Comparison of ENCODE assay signal across 9 cellular contexts in the genomic region with DNA sequence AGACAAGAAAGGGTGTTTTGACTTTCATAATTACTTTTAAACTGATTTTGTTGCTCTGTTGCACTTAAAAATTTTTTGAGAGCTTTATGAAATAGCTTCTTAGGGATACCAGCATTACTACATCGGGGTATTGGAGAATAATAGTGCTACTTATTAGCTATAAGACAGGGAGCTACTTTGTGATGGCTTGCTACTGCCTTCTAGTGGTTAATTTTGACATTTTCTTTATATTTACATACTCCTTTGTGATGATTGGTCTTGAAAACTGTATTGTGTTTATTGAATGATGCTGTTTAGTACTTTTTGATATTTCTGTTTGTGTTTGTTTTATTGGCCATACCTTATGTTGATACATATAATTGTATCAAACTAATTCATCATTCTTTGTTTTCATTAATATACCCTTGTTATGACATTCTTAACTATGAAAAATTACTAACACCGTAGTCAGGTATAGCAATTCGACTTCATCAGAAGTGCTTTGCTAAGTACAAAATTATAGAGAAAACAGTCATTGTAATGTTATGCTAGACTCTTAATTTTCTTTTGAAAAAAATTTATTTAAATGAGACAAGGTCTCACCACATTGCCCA.
DNase-seq lines count a peak whose midpoint lies in the region; ATAC-seq and TF ChIP-seq lines count a peak whose summit lies in the region.
"Had no signal": no experiment of that assay in that cellular context is flagged by ENCODE, and none has a peak within 500 bp of the region (broad histone marks: within the 10 kb centered on the region; RNA-seq: fewer than 3 reads in every experiment).

No MANE protein-coding gene starts in this region.

- H3K9me3 Mint-ChIP-seq in glutamatergic neuron (ENCODE audit: unreplicated experiment) = no peaks in the 10 kb centered on the region

- no peak overlapping the region for H3K27ac ChIP-seq in VCaP

- no peak for ATAC-seq in GM18909 (IDR thresholded peaks at IDR 0.05; ENCODE audit: poor library complexity, unreplicated experiment)
- ATAC-seq in GM18907 (IDR thresholded peaks at IDR 0.05; ENCODE audit: unreplicated experiment) = no peak

- TF ChIP-seq CTCF in GM12872 (IDR thresholded peaks at IDR 0.05; ENCODE audit: insufficient read depth, low read depth, low read length) (peak; percentile 78), VCaP (conservative IDR thresholded peaks at IDR 0.05) (peak; percentile 94), glutamatergic neuron (IDR thresholded peaks at IDR 0.05; ENCODE audit: partially characterized antibody, unreplicated experiment) (peak; percentile 75)

- H3K4me3 Mint-ChIP-seq in glutamatergic neuron (ENCODE audit: unreplicated experiment) = no peak overlapping the region
- H3K4me3 Mint-ChIP-seq: activated naive CD8-positive, alpha-beta T cell had no signal

- H3K4me1 Mint-ChIP-seq in glutamatergic neuron (ENCODE audit: low read depth, unreplicated experiment) = peaks cover 22% of the 10 kb centered on the region

- peak; percentile 47 for DNase-seq in A172 (ENCODE audit: low spot score)
- DNase-seq in NCI-H1694 treated with DMSO at 0.1 percent for 48 hours (lab: John Stamatoyannopoulos, UW) = peak; percentile 56
- DNase-seq in glutamatergic neuron = no peak
- DNase-seq in retina = peak; percentile 38

- H3K27ac Mint-ChIP-seq in glutamatergic neuron (ENCODE audit: unreplicated experiment) = no peak overlapping the region
- H3K27ac Mint-ChIP-seq: activated naive CD8-positive, alpha-beta T cell had no signal

- H3K36me3 Mint-ChIP-seq in glutamatergic neuron (ENCODE audit: unreplicated experiment) = no peaks in the 10 kb centered on the region
- H3K36me3 Mint-ChIP-seq: activated naive CD8-positive, alpha-beta T cell had no signal

- no peaks in the 10 kb centered on the region for H3K27me3 Mint-ChIP-seq in glutamatergic neuron (ENCODE audit: unreplicated experiment)
